In the genomic region with DNA sequence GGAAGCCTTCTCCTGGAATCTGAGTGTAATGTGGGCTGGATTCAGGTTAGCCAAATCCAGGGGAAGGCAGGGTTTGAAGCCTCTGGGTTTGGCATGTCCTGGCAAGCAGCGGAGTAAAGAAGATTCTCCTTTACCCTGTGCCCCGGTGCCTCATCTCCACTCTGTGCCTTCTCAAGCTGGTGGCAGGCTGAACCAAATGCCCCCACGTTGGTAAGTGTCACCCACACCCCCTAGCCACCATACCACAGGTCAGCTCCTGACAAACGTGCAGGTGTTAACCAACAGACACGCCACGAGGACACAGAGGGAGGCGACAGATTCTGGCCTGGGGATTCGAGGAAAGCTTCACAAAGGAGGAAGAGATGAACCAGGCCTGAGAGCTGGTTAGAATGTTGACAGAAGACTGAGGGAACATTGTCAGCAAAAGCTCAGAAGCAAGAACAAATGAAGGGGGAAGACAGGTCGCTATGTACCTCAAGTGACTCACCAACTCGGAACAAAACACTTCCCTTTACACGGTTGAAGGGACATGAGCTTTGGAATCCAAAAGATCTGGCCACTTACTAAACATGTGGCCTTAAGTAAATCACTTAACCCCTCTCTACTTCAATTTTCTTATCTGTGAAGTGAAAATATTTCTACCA, we compare ENCODE assay signal across 2 cellular contexts.
TF ChIP-seq lines count a peak whose summit lies in the region.

No MANE protein-coding gene starts in this region.

TF ChIP-seq in SK-N-SH, 30 proteins besides CTCF, POLR2A, EP300 and RAD21 (continued from another document):
- TF ChIP-seq, protein P1, sequence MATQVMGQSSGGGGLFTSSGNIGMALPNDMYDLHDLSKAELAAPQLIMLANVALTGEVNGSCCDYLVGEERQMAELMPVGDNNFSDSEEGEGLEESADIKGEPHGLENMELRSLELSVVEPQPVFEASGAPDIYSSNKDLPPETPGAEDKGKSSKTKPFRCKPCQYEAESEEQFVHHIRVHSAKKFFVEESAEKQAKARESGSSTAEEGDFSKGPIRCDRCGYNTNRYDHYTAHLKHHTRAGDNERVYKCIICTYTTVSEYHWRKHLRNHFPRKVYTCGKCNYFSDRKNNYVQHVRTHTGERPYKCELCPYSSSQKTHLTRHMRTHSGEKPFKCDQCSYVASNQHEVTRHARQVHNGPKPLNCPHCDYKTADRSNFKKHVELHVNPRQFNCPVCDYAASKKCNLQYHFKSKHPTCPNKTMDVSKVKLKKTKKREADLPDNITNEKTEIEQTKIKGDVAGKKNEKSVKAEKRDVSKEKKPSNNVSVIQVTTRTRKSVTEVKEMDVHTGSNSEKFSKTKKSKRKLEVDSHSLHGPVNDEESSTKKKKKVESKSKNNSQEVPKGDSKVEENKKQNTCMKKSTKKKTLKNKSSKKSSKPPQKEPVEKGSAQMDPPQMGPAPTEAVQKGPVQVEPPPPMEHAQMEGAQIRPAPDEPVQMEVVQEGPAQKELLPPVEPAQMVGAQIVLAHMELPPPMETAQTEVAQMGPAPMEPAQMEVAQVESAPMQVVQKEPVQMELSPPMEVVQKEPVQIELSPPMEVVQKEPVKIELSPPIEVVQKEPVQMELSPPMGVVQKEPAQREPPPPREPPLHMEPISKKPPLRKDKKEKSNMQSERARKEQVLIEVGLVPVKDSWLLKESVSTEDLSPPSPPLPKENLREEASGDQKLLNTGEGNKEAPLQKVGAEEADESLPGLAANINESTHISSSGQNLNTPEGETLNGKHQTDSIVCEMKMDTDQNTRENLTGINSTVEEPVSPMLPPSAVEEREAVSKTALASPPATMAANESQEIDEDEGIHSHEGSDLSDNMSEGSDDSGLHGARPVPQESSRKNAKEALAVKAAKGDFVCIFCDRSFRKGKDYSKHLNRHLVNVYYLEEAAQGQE (IDR thresholded peaks at IDR 0.05; ENCODE audit: low read depth, low read length) = no peak
- TF ChIP-seq GATA2 (CRISPR knock-in tag; IDR thresholded peaks at IDR 0.05) = no peak
- TF ChIP-seq, protein P2, sequence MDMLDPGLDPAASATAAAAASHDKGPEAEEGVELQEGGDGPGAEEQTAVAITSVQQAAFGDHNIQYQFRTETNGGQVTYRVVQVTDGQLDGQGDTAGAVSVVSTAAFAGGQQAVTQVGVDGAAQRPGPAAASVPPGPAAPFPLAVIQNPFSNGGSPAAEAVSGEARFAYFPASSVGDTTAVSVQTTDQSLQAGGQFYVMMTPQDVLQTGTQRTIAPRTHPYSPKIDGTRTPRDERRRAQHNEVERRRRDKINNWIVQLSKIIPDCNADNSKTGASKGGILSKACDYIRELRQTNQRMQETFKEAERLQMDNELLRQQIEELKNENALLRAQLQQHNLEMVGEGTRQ (IDR thresholded peaks at IDR 0.05; ENCODE audit: borderline replicate concordance, low read depth, low read length) = no peak
TF ChIP-seq in SK-N-SH: peak in this region for 0.

TF ChIP-seq in SK-N-SH treated with all-trans-retinoic acid at 6 μM for 48 hours, 23 proteins besides CTCF, POLR2A, EP300 and RAD21 (continued from another document):
- TF ChIP-seq, protein P3, sequence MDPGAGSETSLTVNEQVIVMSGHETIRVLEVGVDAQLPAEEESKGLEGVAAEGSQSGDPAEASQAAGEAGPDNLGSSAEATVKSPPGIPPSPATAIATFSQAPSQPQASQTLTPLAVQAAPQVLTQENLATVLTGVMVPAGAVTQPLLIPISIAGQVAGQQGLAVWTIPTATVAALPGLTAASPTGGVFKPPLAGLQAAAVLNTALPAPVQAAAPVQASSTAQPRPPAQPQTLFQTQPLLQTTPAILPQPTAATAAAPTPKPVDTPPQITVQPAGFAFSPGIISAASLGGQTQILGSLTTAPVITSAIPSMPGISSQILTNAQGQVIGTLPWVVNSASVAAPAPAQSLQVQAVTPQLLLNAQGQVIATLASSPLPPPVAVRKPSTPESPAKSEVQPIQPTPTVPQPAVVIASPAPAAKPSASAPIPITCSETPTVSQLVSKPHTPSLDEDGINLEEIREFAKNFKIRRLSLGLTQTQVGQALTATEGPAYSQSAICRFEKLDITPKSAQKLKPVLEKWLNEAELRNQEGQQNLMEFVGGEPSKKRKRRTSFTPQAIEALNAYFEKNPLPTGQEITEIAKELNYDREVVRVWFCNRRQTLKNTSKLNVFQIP (CRISPR knock-in tag; IDR thresholded peaks at IDR 0.05; ENCODE audit: borderline replicate concordance, low read depth) = no peak
- no peak for TF ChIP-seq BACH2 (CRISPR knock-in tag; IDR thresholded peaks at IDR 0.05; ENCODE audit: borderline replicate concordance)
- TF ChIP-seq, protein P4, sequence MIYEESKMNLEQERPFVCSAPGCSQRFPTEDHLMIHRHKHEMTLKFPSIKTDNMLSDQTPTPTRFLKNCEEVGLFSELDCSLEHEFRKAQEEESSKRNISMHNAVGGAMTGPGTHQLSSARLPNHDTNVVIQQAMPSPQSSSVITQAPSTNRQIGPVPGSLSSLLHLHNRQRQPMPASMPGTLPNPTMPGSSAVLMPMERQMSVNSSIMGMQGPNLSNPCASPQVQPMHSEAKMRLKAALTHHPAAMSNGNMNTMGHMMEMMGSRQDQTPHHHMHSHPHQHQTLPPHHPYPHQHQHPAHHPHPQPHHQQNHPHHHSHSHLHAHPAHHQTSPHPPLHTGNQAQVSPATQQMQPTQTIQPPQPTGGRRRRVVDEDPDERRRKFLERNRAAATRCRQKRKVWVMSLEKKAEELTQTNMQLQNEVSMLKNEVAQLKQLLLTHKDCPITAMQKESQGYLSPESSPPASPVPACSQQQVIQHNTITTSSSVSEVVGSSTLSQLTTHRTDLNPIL (CRISPR knock-in tag; IDR thresholded peaks at IDR 0.05; ENCODE audit: low read depth) = no peak
- no peak for TF ChIP-seq ZFP3 (CRISPR knock-in tag; IDR thresholded peaks at IDR 0.05)
